Comparison of ENCODE assay signal across 1 cellular context in the genomic region with DNA sequence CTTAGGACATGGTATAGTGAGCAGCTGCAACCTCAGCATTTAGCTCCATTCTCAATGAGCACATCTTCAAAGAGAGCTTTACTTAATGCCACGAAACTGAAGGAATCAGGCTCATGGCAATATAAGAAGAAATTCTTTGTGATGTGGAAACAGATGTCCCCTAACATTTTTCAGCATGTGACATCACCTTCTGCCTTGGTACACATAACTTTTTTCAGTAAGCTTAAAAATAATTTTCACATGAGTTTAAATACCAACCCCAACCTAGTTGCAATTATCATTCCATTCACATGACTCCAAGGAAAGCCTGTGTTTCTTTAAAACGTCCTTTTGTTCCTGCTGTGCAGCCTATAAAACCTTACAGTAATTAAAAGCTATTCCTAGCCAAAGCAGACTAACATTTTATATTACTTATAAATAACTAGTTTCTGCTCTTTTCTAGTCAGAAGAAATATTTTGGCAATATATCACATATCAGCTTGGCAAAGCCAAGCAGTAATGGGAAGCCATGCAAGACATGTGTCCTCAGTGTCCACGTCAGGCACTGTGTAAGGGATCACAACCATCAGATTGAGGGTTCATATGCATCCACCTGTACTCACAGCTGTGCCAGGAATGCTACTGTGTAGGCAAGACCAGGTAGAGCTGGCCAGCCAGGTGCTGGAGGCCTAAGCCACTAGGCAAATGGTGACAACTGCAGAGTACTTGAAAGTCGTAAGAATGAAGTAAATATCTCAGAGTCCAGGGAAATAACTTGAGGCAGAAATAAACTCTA.
TF ChIP-seq lines count a peak whose summit lies in the region.

No MANE protein-coding gene starts in this region.

TF ChIP-seq in IMR-90, 13 proteins besides CTCF, POLR2A, EP300 and RAD21:
- no peak for TF ChIP-seq MXI1 (IDR thresholded peaks at IDR 0.05; ENCODE audit: borderline replicate concordance, low read depth, low read length)
- peak; percentile 68; the same call in 1 of the 2 replicates for TF ChIP-seq MAFK (IDR thresholded peaks at IDR 0.05; ENCODE audit: low read depth, low read length)
- TF ChIP-seq BHLHE40 (IDR thresholded peaks at IDR 0.05; ENCODE audit: low read depth, low read length): peak; percentile 13; the same call in 1 of the 2 replicates
- TF ChIP-seq CEBPB (IDR thresholded peaks at IDR 0.05; ENCODE audit: low read depth, low read length): peak; percentile 68
- TF ChIP-seq, protein P1, sequence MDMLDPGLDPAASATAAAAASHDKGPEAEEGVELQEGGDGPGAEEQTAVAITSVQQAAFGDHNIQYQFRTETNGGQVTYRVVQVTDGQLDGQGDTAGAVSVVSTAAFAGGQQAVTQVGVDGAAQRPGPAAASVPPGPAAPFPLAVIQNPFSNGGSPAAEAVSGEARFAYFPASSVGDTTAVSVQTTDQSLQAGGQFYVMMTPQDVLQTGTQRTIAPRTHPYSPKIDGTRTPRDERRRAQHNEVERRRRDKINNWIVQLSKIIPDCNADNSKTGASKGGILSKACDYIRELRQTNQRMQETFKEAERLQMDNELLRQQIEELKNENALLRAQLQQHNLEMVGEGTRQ (IDR thresholded peaks at IDR 0.05; ENCODE audit: low read depth, low read length): peak; percentile 36; the same call in 1 of the 2 replicates
